ENCODE assay signal across 24 cellular contexts in genomic region chr3:61828880-61829279, GRCh38.
A peak's percentile ranks its signal among the peaks of the same experiment; 100 is the strongest.
DNase-seq lines count a peak whose midpoint lies in the region; FAIRE-seq and TF ChIP-seq lines count a peak whose summit lies in the region.
"Had no signal": no experiment of that assay in that cellular context is flagged by ENCODE, and none has a peak within 500 bp of the region (broad histone marks: within the 10 kb centered on the region; RNA-seq: fewer than 3 reads in every experiment).

No MANE protein-coding gene starts in this region.

- H4K20me1 ChIP-seq in H1 (replicated peaks in 1 of 2; ENCODE audit: control insufficient read depth in 1 of 2, insufficient read depth in 2 of 2, low read length in 2 of 2) = peaks cover 0 to 2% of the 10 kb centered on the region in 2 experiments

- H2BK120ac ChIP-seq in H1 (replicated peaks; ENCODE audit: low read depth, low read length) = no peak overlapping the region

- H4K8ac ChIP-seq in H1 (ENCODE audit: extremely low read depth, insufficient read depth, low read length) = no peak overlapping the region

- H2BK5ac ChIP-seq in H1 (ENCODE audit: low read depth, low read length) = no peak overlapping the region

- TF ChIP-seq RAD21 in H1 (IDR thresholded peaks at IDR 0.05 in 1 of 2, conservative IDR thresholded peaks at IDR 0.05 in 1 of 2; ENCODE audit: low read depth in 2 of 2, low read length in 2 of 2) = no peak

- no peak overlapping the region for H3K27ac Mint-ChIP-seq in chondrocyte (ENCODE audit: unreplicated experiment)
- no peak overlapping the region for H3K27ac Mint-ChIP-seq in type B pancreatic cell
- H3K27ac Mint-ChIP-seq: activated naive CD8-positive, alpha-beta T cell treated with anti-CD3 and anti-CD28 coated beads, Interleukin-2, amount 10 ng/mL, durations not matched to agents 7 days and 5 days; CD14-positive monocyte; IgD-negative memory B cell; memory B cell had no signal

- POLR2A ChIA-PET in H1 (lab: Charles Lee; ENCODE audit: partially characterized antibody) = no interaction called here

- H3K4me2 ChIP-seq in H1 (ENCODE audit: insufficient read depth in 1 of 2, low read depth in 2 of 2, low read length in 2 of 2) (peak overlapping the region; percentile 31 to 44; a peak in 3 of 4 replicates), parathyroid adenoma (ENCODE audit: low read length) (no peak overlapping the region)

- H3K27ac ChIP-seq in HUES64 (ENCODE audit: low read depth, low read length) (peak overlapping the region; percentile 3; the same call in 1 of the 2 replicates), H1 (ENCODE audit: low read depth, low read length) (0 out of 2 replicates have a peak overlapping the region, but pooled peaks have one; percentile 19), parathyroid adenoma (peak overlapping the region; percentile 60), thyroid gland (peak overlapping the region in 2 of 3 donors; percentile 50 to 52)
- H3K27ac ChIP-seq: neutrophil, SK-N-MC, spleen had no signal

- H3K27me3 ChIP-seq in HUES64 (ENCODE audit: insufficient read depth, low read length) (no peaks in the 10 kb centered on the region), H1 (replicated peaks in 1 of 4; ENCODE audit: control insufficient read depth in 3 of 4, extremely low read depth in 1 of 4, insufficient read depth in 3 of 4, low read length in 3 of 4) (no peaks in the 10 kb centered on the region), parathyroid adenoma (ENCODE audit: control insufficient read depth, insufficient read depth, low read length) (no peaks in the 10 kb centered on the region), thyroid gland (no peaks in the 10 kb centered on the region)
- H3K27me3 ChIP-seq: neutrophil, spleen had no signal

- 99% methylated on average over 6 of the region's 6 CpGs for WGBS in HUES64
- WGBS in H1 (ENCODE audit: extremely low coverage in 1 of 2, insufficient coverage in 1 of 2, insufficient read length in 1 of 2, insufficient replicate concordance in 2 of 2, low coverage in 1 of 2, low lambda C conversion rate in 2 of 2, missing lambda C conversion rate in 1 of 2), 2 experiments = 91% methylated on average over 6 of the region's 6 CpGs; no CpG with 5 or more reads in 1 of the 2 experiments
- WGBS in thyroid gland, 2 donors = 81 to 88% methylated on average over 6 of the region's 6 CpGs

- H3K27me3 Mint-ChIP-seq in chondrocyte (ENCODE audit: low read depth) = no peaks in the 10 kb centered on the region
- no peaks in the 10 kb centered on the region for H3K27me3 Mint-ChIP-seq in type B pancreatic cell
- H3K27me3 Mint-ChIP-seq: memory B cell had no signal

- TF ChIP-seq POLR2A in H1 (IDR thresholded peaks at IDR 0.05; ENCODE audit: control extremely low read depth in 1 of 2, low read depth in 2 of 2, low read length in 2 of 2) (no peak), thyroid gland (IDR thresholded peaks at IDR 0.05) (no peak)

- TF ChIP-seq EP300 in H1 (IDR thresholded peaks at IDR 0.05; ENCODE audit: borderline replicate concordance in 1 of 2, low read depth in 2 of 2, low read length in 2 of 2) = no peak

- no peaks in the 10 kb centered on the region for H3K23me2 ChIP-seq in H1 (ENCODE audit: low read depth, low read length)

- peaks cover 22% of the 10 kb centered on the region for H3K4me1 Mint-ChIP-seq in chondrocyte (ENCODE audit: low read depth)
- peaks cover 31% of the 10 kb centered on the region for H3K4me1 Mint-ChIP-seq in type B pancreatic cell (ENCODE audit: unreplicated experiment)
- H3K4me1 Mint-ChIP-seq: activated naive CD8-positive, alpha-beta T cell treated with anti-CD3 and anti-CD28 coated beads, Interleukin-2, amount 10 ng/mL, durations not matched to agents 7 days and 5 days; CD14-positive monocyte had no signal

- no peak overlapping the region for H2BK15ac ChIP-seq in H1 (ENCODE audit: low read length)

- H3K4me1 ChIP-seq in HUES64 (ENCODE audit: insufficient read depth, low read length) (peaks cover 28% of the 10 kb centered on the region), H1 (replicated peaks in 1 of 4; ENCODE audit: control insufficient read depth in 3 of 4, insufficient read depth in 4 of 4, low read length in 3 of 4) (peaks cover 4 to 17% (median 12%) of the 10 kb centered on the region in 4 experiments), parathyroid adenoma (peaks cover 29% of the 10 kb centered on the region), thyroid gland (peaks cover 19 to 35% of the 10 kb centered on the region in 2 donors)

- H3K4me3 Mint-ChIP-seq in chondrocyte (ENCODE audit: unreplicated experiment) (no peak overlapping the region), type B pancreatic cell (no peak overlapping the region)
- H3K4me3 Mint-ChIP-seq: activated naive CD8-positive, alpha-beta T cell treated with anti-CD3 and anti-CD28 coated beads, Interleukin-2, amount 10 ng/mL, durations not matched to agents 7 days and 5 days; CD14-positive monocyte; IgD-negative memory B cell; memory B cell had no signal

- H3K79me2 ChIP-seq in H1 (ENCODE audit: control insufficient read depth in 1 of 2, insufficient read depth in 2 of 2, low read length in 2 of 2) (peaks cover 0 to 96% of the 10 kb centered on the region in 2 experiments; a peak in 3 of 4 replicates), parathyroid adenoma (peaks cover 67% of the 10 kb centered on the region)

- CTCF ChIA-PET in H1 (lab: Charles Lee; ENCODE audit: partially characterized antibody) = interaction anchor here (0.6 to 1.2 kb wide), 3 partner anchors 8 to 30 kb away, joined by 3 to 4 read pairs (median 3); no protein-coding TSS in a partner anchor

- intact Hi-C loops in thyroid gland (cut with DNase I) = no loop called here

- no peaks in the 10 kb centered on the region for H3K36me3 Mint-ChIP-seq in chondrocyte (ENCODE audit: low read depth)
- H3K36me3 Mint-ChIP-seq in type B pancreatic cell = no peaks in the 10 kb centered on the region
- H3K36me3 Mint-ChIP-seq: activated naive CD8-positive, alpha-beta T cell treated with anti-CD3 and anti-CD28 coated beads, Interleukin-2, amount 10 ng/mL, durations not matched to agents 7 days and 5 days; CD14-positive monocyte had no signal

- peaks cover 9% of the 10 kb centered on the region for H3K79me1 ChIP-seq in H1 (ENCODE audit: low read depth, low read length)

- no peak overlapping the region for H3K18ac ChIP-seq in H1 (ENCODE audit: extremely low read depth, low read length)

- no peak overlapping the region for H2BK12ac ChIP-seq in H1 (ENCODE audit: low read depth, low read length)

- no peak overlapping the region for H3K23ac ChIP-seq in H1 (ENCODE audit: insufficient read length)

- H3K4ac ChIP-seq in H1 (replicated peaks; ENCODE audit: insufficient read length, low read depth, low read length) = no peak overlapping the region

- H3K9me3 ChIP-seq in HUES64 (ENCODE audit: insufficient read depth, low read depth, low read length) = no peaks in the 10 kb centered on the region
- no peaks in the 10 kb centered on the region for H3K9me3 ChIP-seq in H1 (ENCODE audit: insufficient read depth in 2 of 2, low read depth in 1 of 2, low read length in 1 of 2)
- no peaks in the 10 kb centered on the region for H3K9me3 ChIP-seq in parathyroid adenoma (ENCODE audit: control insufficient read depth, low read length)
- H3K9me3 ChIP-seq in thyroid gland = no peaks in the 10 kb centered on the region
- H3K9me3 ChIP-seq: neutrophil, spleen had no signal

- H4K5ac ChIP-seq in H1 (ENCODE audit: insufficient read length, low read depth, low read length) = no peak overlapping the region

- no peak overlapping the region for H2AK5ac ChIP-seq in H1 (ENCODE audit: low read depth, low read length)

- no peaks in the 10 kb centered on the region for H3K9me3 Mint-ChIP-seq in chondrocyte (ENCODE audit: low read depth)
- H3K9me3 Mint-ChIP-seq in type B pancreatic cell = no peaks in the 10 kb centered on the region
- H3K9me3 Mint-ChIP-seq: activated naive CD8-positive, alpha-beta T cell treated with anti-CD3 and anti-CD28 coated beads, Interleukin-2, amount 10 ng/mL, durations not matched to agents 7 days and 5 days had no signal

- H3K4me3 ChIP-seq in HUES64 (ENCODE audit: low read length) = no peak overlapping the region
- no peak overlapping the region for H3K4me3 ChIP-seq in H1 (ENCODE audit: extremely low read depth in 1 of 4, insufficient read depth in 2 of 4, low read depth in 3 of 4, low read length in 4 of 4)
- no peak overlapping the region for H3K4me3 ChIP-seq in parathyroid adenoma (ENCODE audit: low read depth, low read length)
- H3K4me3 ChIP-seq in thyroid gland (replicated peaks in 1 of 3) = no peak overlapping the region
- H3K4me3 ChIP-seq: SK-N-MC, spleen had no signal

- FAIRE-seq in H1 (lab: Jason Lieb, UNC) = no peak
- FAIRE-seq: GM12891 had no signal

- H2AFZ ChIP-seq in H1 (ENCODE audit: low read length) (no peak overlapping the region), parathyroid adenoma (no peak overlapping the region)

- H3K56ac ChIP-seq in H1 (replicated peaks; ENCODE audit: insufficient read length, low read depth, low read length) = no peak overlapping the region

- H3K14ac ChIP-seq in H1 (ENCODE audit: insufficient read length) = no peak overlapping the region

- TF ChIP-seq CTCF in H1 (IDR thresholded peaks at IDR 0.05; ENCODE audit: control extremely low read depth in 1 of 3, insufficient read depth in 1 of 3, low read depth in 1 of 3, low read length in 3 of 3) = no peak
- TF ChIP-seq CTCF in parathyroid adenoma (IDR thresholded peaks at IDR 0.05) = no peak
- TF ChIP-seq CTCF in thyroid gland (IDR thresholded peaks at IDR 0.05) = no peak
- TF ChIP-seq CTCF in chondrocyte (IDR thresholded peaks at IDR 0.05) = no peak
- TF ChIP-seq CTCF in type B pancreatic cell (conservative IDR thresholded peaks at IDR 0.05) = no peak

- DNase-seq in H1 (ENCODE audit: low read depth in 1 of 2, low spot score in 2 of 2) = no peak
- DNase-seq in thyroid gland = no peak
- DNase-seq in DMS114 treated with DMSO at 0.1 percent for 48 hours (lab: John Stamatoyannopoulos, UW; ENCODE audit: unreplicated experiment) = no peak
- no peak for DNase-seq in NCI-H2107 (lab: John Stamatoyannopoulos, UW)
- no peak for DNase-seq in chondrocyte (ENCODE audit: low spot score)
- DNase-seq in type B pancreatic cell (ENCODE audit: extremely low spot score, unreplicated experiment) = no peak
- DNase-seq: activated CD4-positive, alpha-beta T cell treated with anti-CD3 and anti-CD28 coated beads for 48 hours; activated effector memory CD4-positive, alpha-beta T cell treated with anti-CD3 and anti-CD28 coated beads, Interleukin-2, amount 50 U/mL, for 16 hours; activated naive CD8-positive, alpha-beta T cell treated with anti-CD3 and anti-CD28 coated beads, Interleukin-2, amount 10 ng/mL, durations not matched to agents 7 days and 5 days; activated T-cell treated with anti-CD3 and anti-CD28 coated beads, Interleukin-2, amount 50 U/mL, for 1 hour; effector CD4-positive, alpha-beta T cell; EL; left cardiac atrium; RPMI8226; spleen; T-helper 2 cell had no signal

- H2BK20ac ChIP-seq in H1 (ENCODE audit: low read length) = no peak overlapping the region

- H3K9ac ChIP-seq in HUES64 (ENCODE audit: low read depth, low read length) = no peak overlapping the region
- H3K9ac ChIP-seq in H1 (replicated peaks in 1 of 4; ENCODE audit: extremely low read depth in 1 of 4, low read depth in 3 of 4, low read length in 3 of 4) = no peak overlapping the region
- no peak overlapping the region for H3K9ac ChIP-seq in parathyroid adenoma

- H3K36me3 ChIP-seq in HUES64 (ENCODE audit: insufficient read depth, low read length) (peaks cover 4% of the 10 kb centered on the region; the same call in 1 of the 2 replicates), H1 (ENCODE audit: control insufficient read depth in 2 of 4, insufficient read depth in 4 of 4, low read length in 3 of 4) (no peaks in the 10 kb centered on the region; a peak in 1 of 8 replicates), parathyroid adenoma (ENCODE audit: control insufficient read depth, insufficient read depth, low read length) (no peaks in the 10 kb centered on the region), thyroid gland (no peaks in the 10 kb centered on the region)
- H3K36me3 ChIP-seq: neutrophil, spleen had no signal

- H4K91ac ChIP-seq in H1 (replicated peaks; ENCODE audit: insufficient read length, low read length) = no peak overlapping the region

Comparison
In these comparisons a context has a peak if more than half of its experiments do, and no peak if none do; other contexts are left out.
1. H3K27ac ChIP-seq: peak in every context shown above with its lines; median percentile 60 in parathyroid adenoma; 51 in thyroid gland; 19 in H1; 3 in HUES64.